8 cellular contexts compared by ENCODE assay signal in the genomic region with DNA sequence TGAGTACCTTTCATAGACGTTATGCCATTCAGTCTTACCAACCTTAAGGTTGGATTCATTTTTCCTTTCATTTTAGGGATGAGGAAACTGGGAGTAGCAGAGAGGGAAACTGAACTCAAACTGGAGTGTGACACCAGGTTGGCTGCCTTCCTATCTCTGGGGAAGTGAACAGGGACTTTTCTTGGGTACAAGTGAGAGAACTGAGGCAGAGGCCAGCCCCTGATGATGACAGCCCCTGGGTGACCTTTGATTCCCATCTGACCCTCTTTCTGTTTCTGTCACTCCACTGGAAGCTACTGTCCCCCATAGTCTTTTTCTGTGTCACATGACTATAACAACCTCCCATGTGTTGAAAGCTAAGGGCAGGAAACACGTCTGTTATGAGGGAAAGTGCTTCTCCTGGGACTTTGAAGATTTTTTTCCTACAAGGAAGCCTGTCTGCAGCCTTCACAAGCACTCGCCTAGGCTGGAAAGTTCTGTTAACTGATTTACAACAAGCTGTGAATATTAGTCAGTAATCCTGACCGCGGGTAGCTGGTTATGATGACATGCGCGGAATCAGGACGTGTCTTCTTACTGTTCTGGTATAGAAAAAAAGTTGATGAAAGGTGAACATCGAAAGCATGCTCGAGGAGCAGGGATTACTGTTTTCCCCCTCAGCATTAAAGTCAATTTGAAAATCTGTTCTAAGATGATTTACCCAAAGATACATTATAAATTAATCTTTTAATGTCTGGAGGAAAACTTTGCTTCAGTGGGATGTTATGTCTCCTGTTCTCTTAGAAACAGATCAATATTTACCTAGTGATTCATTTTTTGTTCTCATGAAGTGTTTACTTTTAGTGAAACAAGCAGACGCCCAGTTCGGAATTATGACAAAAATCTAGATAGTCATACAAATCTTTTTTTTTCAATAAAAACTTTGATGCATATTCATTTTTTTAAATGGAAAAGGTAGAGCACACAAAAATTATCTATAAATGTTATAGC. TPM values are rescaled to one million over a fixed set of nuclear protein-coding genes. Genes with fewer than 3 reads are reported as not detected.
DNase-seq lines count a peak whose midpoint lies in the region; ATAC-seq, FAIRE-seq and TF ChIP-seq lines count a peak whose summit lies in the region.

No MANE protein-coding gene starts in this region.

- peaks cover 0 to 12% (median 0%) of the 10 kb centered on the region in 4 donors for H3K36me3 ChIP-seq in transverse colon

- no peaks in the 10 kb centered on the region for H3K27me3 Mint-ChIP-seq in activated T-cell treated with anti-CD3 and anti-CD28 coated beads, Interleukin-2, amount 50 U/mL, for 72 hours (ENCODE audit: low read depth)
- no peaks in the 10 kb centered on the region for H3K27me3 Mint-ChIP-seq in activated T-cell treated with anti-CD3 and anti-CD28 coated beads, Interleukin-2, amount 50 U/mL, for 4 hours (ENCODE audit: low read depth)

- intact Hi-C loops in left colon (cut with DNase I, micrococcal nuclease) (no loop called here), transverse colon (cut with DNase I; ENCODE audit: low total_unique reads) (no loop called here)

- H3K4me3 ChIP-seq in cardiac fibroblast (replicated peaks in 1 of 2; ENCODE audit: low read depth in 2 of 2, low read length in 2 of 2) (peak overlapping the region in 1 of 2 donors; percentile 21), transverse colon (no peak overlapping the region)

- H3K4me3 Mint-ChIP-seq in activated T-cell treated with anti-CD3 and anti-CD28 coated beads, Interleukin-2, amount 50 U/mL, for 72 hours = peak overlapping the region in 1 of 2 donors; percentile 29
- H3K4me3 Mint-ChIP-seq in activated T-cell treated with anti-CD3 and anti-CD28 coated beads, Interleukin-2, amount 50 U/mL, for 4 hours = no peak overlapping the region

- H3K4me1 Mint-ChIP-seq in activated T-cell treated with anti-CD3 and anti-CD28 coated beads, Interleukin-2, amount 50 U/mL, for 72 hours (ENCODE audit: low read depth) = peaks cover 5% of the 10 kb centered on the region
- H3K4me1 Mint-ChIP-seq in activated T-cell treated with anti-CD3 and anti-CD28 coated beads, Interleukin-2, amount 50 U/mL, for 4 hours (ENCODE audit: low read depth) = no peaks in the 10 kb centered on the region

- no peak for DNase-seq in activated T-cell treated with anti-CD3 and anti-CD28 coated beads, Interleukin-2, amount 50 U/mL, for 72 hours
- no peak for DNase-seq in activated T-cell treated with anti-CD3 and anti-CD28 coated beads, Interleukin-2, amount 50 U/mL, for 4 hours
- DNase-seq in cardiac fibroblast (ENCODE audit: low read depth in 2 of 2) = peak; percentile 85 to 97
- no peak for DNase-seq in left colon
- DNase-seq in transverse colon = no peak
- no peak for DNase-seq in D721Med (ENCODE audit: insufficient read length, low spot score)
- no peak for DNase-seq in pons (ENCODE audit: low spot score)
- DNase-seq in omental fat pad (ENCODE audit: low spot score) = no peak

- no peak for TF ChIP-seq POLR2A in transverse colon (IDR thresholded peaks at IDR 0.05)

- peak overlapping the region; percentile 74 to 87 (median 84) for H3K27ac ChIP-seq in transverse colon

- no peaks in the 10 kb centered on the region for H3K9me3 ChIP-seq in transverse colon

- no peaks in the 10 kb centered on the region for H3K27me3 ChIP-seq in transverse colon

- H3K36me3 Mint-ChIP-seq in activated T-cell treated with anti-CD3 and anti-CD28 coated beads, Interleukin-2, amount 50 U/mL, for 72 hours (ENCODE audit: insufficient read depth in 2 of 2) = peaks cover 3 to 17% of the 10 kb centered on the region in 2 donors
- peaks cover 45% of the 10 kb centered on the region for H3K36me3 Mint-ChIP-seq in activated T-cell treated with anti-CD3 and anti-CD28 coated beads, Interleukin-2, amount 50 U/mL, for 4 hours (ENCODE audit: insufficient read depth)

- no peaks in the 10 kb centered on the region for H3K9me3 Mint-ChIP-seq in activated T-cell treated with anti-CD3 and anti-CD28 coated beads, Interleukin-2, amount 50 U/mL, for 72 hours
- no peaks in the 10 kb centered on the region for H3K9me3 Mint-ChIP-seq in activated T-cell treated with anti-CD3 and anti-CD28 coated beads, Interleukin-2, amount 50 U/mL, for 4 hours

- 38 to 43% methylated on average over 6 to 12 of the region's 12 CpGs for WGBS in transverse colon (ENCODE audit: low coverage in 1 of 2), 2 donors

- H3K4me1 ChIP-seq in transverse colon = peaks cover 37 to 75% (median 58%) of the 10 kb centered on the region in 4 donors

- in situ Hi-C loops in transverse colon (cut with MboI; ENCODE audit: low pct_ligation_motif_present in 1 of 4, low pct_unique_long_range_greater_than_20kb in 1 of 4, low sequenced_read_pairs in 3 of 4) = loop anchor here in 1 of 4 donors (10.0 kb wide), 1 partner anchor 65 kb away; no protein-coding TSS in a partner anchor

- FAIRE-seq in D721Med (lab: Jason Lieb, UNC) = no peak

- peak in 1 of 2 donors; percentile 44 for ATAC-seq in activated T-cell treated with anti-CD3 and anti-CD28 coated beads, Interleukin-2, amount 50 U/mL, for 72 hours (replicated peaks in 1 of 2)
- no peak for ATAC-seq in activated T-cell treated with anti-CD3 and anti-CD28 coated beads, Interleukin-2, amount 50 U/mL, for 4 hours
- peak; percentile 42 for ATAC-seq in left colon
- no peak for ATAC-seq in omental fat pad (ENCODE audit: low FRiP score)

- TF ChIP-seq CTCF in cardiac fibroblast (IDR thresholded peaks at IDR 0.05; ENCODE audit: low read depth, low read length) (no peak), transverse colon (IDR thresholded peaks at IDR 0.05) (no peak), D721Med (IDR thresholded peaks at IDR 0.05; ENCODE audit: insufficient read depth, missing control alignments) (no peak), omental fat pad (IDR thresholded peaks at IDR 0.05) (no peak)

- TF ChIP-seq EP300 in transverse colon (IDR thresholded peaks at IDR 0.05; ENCODE audit: low read depth) = no peak

- peak overlapping the region; percentile 48 for H3K27ac Mint-ChIP-seq in activated T-cell treated with anti-CD3 and anti-CD28 coated beads, Interleukin-2, amount 50 U/mL, for 72 hours

RNA-seq across cellular contexts. Expression of a gene that starts 31.5 kb away (rescaled TPM):
- 10 to 100 TPM; 36.8 to 44.1 TPM for total RNA-seq in activated T-cell treated with anti-CD3 and anti-CD28 coated beads, Interleukin-2, amount 50 U/mL, for 72 hours
- 10 to 100 TPM; 48.9 to 72.6 (median 64.1) TPM for total RNA-seq in activated T-cell treated with anti-CD3 and anti-CD28 coated beads, Interleukin-2, amount 50 U/mL, for 4 hours
- total RNA-seq in left colon = 100 to 1,000 TPM; 100 to 112 TPM
- 10 to 100 TPM; 37.8 to 81.5 (median 58.3) TPM for total RNA-seq in transverse colon
- total RNA-seq in omental fat pad = 100 to 1,000 TPM in 1 of 4 donors, 10 to 100 TPM in 3; 53.3 to 110 (median 68.6) TPM

Comparison
In these comparisons a context has a peak if more than half of its experiments do, and no peak if none do; other contexts are left out.
1. DNase-seq: peak in cardiac fibroblast (2 of 2); none in activated T-cell treated with anti-CD3 and anti-CD28 coated beads, Interleukin-2, amount 50 U/mL, for 72 hours (0 of 2), activated T-cell treated with anti-CD3 and anti-CD28 coated beads, Interleukin-2, amount 50 U/mL, for 4 hours (single experiment), left colon (0 of 2), transverse colon (single experiment), D721Med (single experiment), pons (single experiment) and omental fat pad (single experiment).